Comparison of ENCODE assay signal across 19 cellular contexts in the genomic region with DNA sequence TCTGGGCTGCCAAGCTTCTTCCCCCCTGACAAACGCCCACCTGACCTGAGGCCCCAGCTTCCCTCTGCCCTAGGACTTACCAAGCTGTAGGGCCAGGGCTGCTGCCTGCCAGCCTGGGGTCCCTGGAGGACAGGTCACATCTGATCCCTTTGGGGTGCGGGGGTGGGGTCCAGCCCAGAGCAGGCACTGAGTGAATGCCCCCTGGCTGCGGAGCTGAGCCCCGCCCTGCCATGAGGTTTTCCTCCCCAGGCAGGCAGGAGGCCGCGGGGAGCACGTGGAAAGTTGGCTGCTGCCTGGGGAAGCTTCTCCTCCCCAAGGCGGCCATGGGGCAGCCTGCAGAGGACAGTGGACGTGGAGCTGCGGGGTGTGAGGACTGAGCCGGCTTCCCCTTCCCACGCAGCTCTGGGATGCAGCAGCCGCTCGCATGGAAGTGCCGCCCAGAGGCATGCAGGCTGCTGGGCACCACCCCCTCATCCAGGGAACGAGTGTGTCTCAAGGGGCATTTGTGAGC. TPM values are rescaled to one million over a fixed set of nuclear protein-coding genes. Genes with fewer than 3 reads are reported as not detected.
DNase-seq lines count a peak whose midpoint lies in the region; ATAC-seq and FAIRE-seq lines count a peak whose summit lies in the region.
"Had no signal": no experiment of that assay in that cellular context is flagged by ENCODE, and none has a peak within 500 bp of the region (broad histone marks: within the 10 kb centered on the region; RNA-seq: fewer than 3 reads in every experiment).

No MANE protein-coding gene starts in this region.

- no peak overlapping the region for H3K4me3 ChIP-seq in adipocyte (ENCODE audit: low read length)
- H3K4me3 ChIP-seq: colonic mucosa, PC-9 had no signal

- intact Hi-C loops in left ventricle myocardium superior (cut with micrococcal nuclease) (no loop called here), sciatic nerve (cut with DNase I) (no loop called here)

- peaks cover 41% of the 10 kb centered on the region for H3K4me1 ChIP-seq in adipocyte (ENCODE audit: control insufficient read depth, insufficient read depth, low read length)
- H3K4me1 ChIP-seq: colonic mucosa, parathyroid adenoma had no signal

- DNase-seq in GM03348 (ENCODE audit: low spot score) (peak; percentile 39), adipocyte (ENCODE audit: low read depth) (no peak), left ventricle myocardium superior (peak; percentile 62), sciatic nerve (ENCODE audit: low spot score) (peak; percentile 59), SKM-1 treated with dmso at 0.1 percent for 144 hours (lab: John Stamatoyannopoulos, UW; ENCODE audit: unreplicated experiment) (no peak), GM19239 (ENCODE audit: insufficient read length, low spot score) (no peak)
- DNase-seq: activated T-cell treated with anti-CD3 and anti-CD28 coated beads, Interleukin-2, amount 50 U/mL, for 48 hours; C1 segment of cervical spinal cord; colonic mucosa; EL; KG1; NCI-H1436; NCI-H526; PC-9 had no signal

- peak overlapping the region; percentile 18 for H3K9ac ChIP-seq in adipocyte (ENCODE audit: low read length)
- H3K9ac ChIP-seq: parathyroid adenoma had no signal

- no peaks in the 10 kb centered on the region for H3K36me3 ChIP-seq in adipocyte (ENCODE audit: control insufficient read depth, insufficient read depth, low read length, severe bottlenecking)
- H3K36me3 ChIP-seq: colonic mucosa had no signal

- peak; percentile 12 for ATAC-seq in left ventricle myocardium superior
- ATAC-seq in sciatic nerve = peak; percentile 6
- ATAC-seq in HG03469 (IDR thresholded peaks at IDR 0.05; ENCODE audit: unreplicated experiment) = no peak
- no peak for ATAC-seq in HG02970 (IDR thresholded peaks at IDR 0.05; ENCODE audit: low FRiP score, unreplicated experiment)
- ATAC-seq: esophagus mucosa had no signal

- no peak for FAIRE-seq in GM19239 (lab: Jason Lieb, UNC)
- FAIRE-seq: GM12892 had no signal

- H3K9me3 ChIP-seq in adipocyte (ENCODE audit: control insufficient read depth, low read length) = no peaks in the 10 kb centered on the region
- H3K9me3 ChIP-seq: colonic mucosa had no signal

- H3K27me3 ChIP-seq in adipocyte (replicated peaks; ENCODE audit: control insufficient read depth, insufficient read depth, low read length) = peaks cover 6% of the 10 kb centered on the region
- H3K27me3 ChIP-seq: colonic mucosa had no signal

RNA-seq across cellular contexts. Expression of gene HTRA3, which starts 37.0 kb away (rescaled TPM):
- total RNA-seq in left ventricle myocardium superior (95.6 TPM), sciatic nerve (23.7 TPM)

Comparison
In these comparisons a context has a peak if more than half of its experiments do, and no peak if none do; other contexts are left out.
1. DNase-seq: peak in GM03348 (single experiment), left ventricle myocardium superior (single experiment) and sciatic nerve (single experiment); none in adipocyte (single experiment), SKM-1 treated with dmso at 0.1 percent for 144 hours (single experiment) and GM19239 (single experiment).
2. ATAC-seq: peak in left ventricle myocardium superior (single experiment) and sciatic nerve (single experiment); none in HG03469 (single experiment) and HG02970 (single experiment).